ENCODE assay signal across 8 cellular contexts in the genomic region with DNA sequence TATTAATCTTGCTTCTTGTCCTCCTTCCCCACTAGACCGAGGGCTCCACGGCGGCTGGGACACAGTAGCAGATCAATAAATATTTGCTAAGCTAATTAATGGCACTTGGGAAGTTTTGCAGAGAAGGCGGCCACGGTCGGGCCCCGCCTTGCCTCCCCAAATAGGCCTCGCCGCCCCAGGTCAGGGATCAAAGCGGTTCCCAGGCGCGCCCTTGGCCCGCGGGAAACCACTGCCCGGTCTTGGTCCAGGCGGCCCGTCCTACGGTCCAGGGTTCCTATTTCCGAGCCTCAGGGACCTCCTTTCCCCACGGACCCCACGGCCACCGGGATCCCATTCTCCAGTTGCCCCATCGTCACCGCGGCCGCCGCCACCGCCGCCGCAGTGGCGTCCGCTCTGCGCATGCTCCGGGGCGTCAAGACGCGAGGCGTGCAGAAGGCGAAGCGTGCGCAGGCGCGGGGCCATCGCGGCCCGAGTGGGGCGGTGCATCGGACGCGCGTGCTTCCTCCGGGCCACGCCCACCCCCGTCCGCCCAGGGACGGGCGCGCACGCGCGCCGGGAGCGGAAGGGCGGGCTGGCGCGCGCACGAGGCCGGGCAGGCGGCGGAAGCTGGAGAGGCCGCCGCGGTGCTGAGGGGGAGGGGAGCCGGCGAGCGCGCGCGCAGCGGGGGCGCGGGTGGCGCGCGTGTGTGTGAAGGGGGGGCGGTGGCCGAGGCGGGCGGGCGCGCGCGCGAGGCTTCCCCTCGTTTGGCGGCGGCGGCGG. TPM values are rescaled to one million over a fixed set of nuclear protein-coding genes. Genes with fewer than 3 reads are reported as not detected.
DNase-seq lines count a peak whose midpoint lies in the region; FAIRE-seq and TF ChIP-seq lines count a peak whose summit lies in the region.

A gene (plus strand): TSS at position 717 of the 759 bp plus-strand sequence. CDS start 23,122 bp downstream, outside the sequence.

- peak within 1 kb of the TSS; percentile 97 for H2BK5ac ChIP-seq in neuronal stem cell (ENCODE audit: low read length)

- peak within 1 kb of the TSS; percentile 91 for H3K4me3 Mint-ChIP-seq in activated naive CD4-positive, alpha-beta T cell treated with anti-CD3 and anti-CD28 coated beads for 36 hours

- peaks cover 37% of the 10 kb centered on the region for H3K4me1 Mint-ChIP-seq in activated naive CD4-positive, alpha-beta T cell treated with anti-CD3 and anti-CD28 coated beads for 36 hours (ENCODE audit: low read depth)

- H3K18ac ChIP-seq in neuronal stem cell (ENCODE audit: low read length), result peak within 1 kb of the TSS; percentile 99

- peak within 1 kb of the TSS; percentile 100 for H3K23ac ChIP-seq in neuronal stem cell (ENCODE audit: low read depth, low read length, poor library complexity)

- intact Hi-C loops in activated naive CD4-positive, alpha-beta T cell treated with anti-CD3 and anti-CD28 coated beads for 36 hours (cut with micrococcal nuclease), result loop anchor here (1.0 to 10.0 kb wide), 4 partner anchors 18 to 626 kb away; a partner anchor contains a TSS

- H3K4me3 ChIP-seq in NB4 (ENCODE audit: low read depth, low read length) (peak within 1 kb of the TSS; percentile 97), neuronal stem cell (ENCODE audit: low read length in 2 of 2) (peak within 1 kb of the TSS; percentile 96), subcutaneous abdominal adipose tissue (ENCODE audit: low read depth in 1 of 5, low read length in 5 of 5) (peak within 1 kb of the TSS; percentile 89 to 92 (median 90))

- TF ChIP-seq CTCF in NB4 (IDR thresholded peaks at IDR 0.05; ENCODE audit: low read depth, low read length), result no peak

- POLR2A ChIA-PET in HEK293T (lab: Yijun Ruan, JAX), result interaction anchor here (0.8 to 1.5 kb wide), 8 partner anchors 8 to 31 kb away, joined by 3 to 4 read pairs (median 4); no protein-coding TSS in a partner anchor

- H2AK5ac ChIP-seq in neuronal stem cell (ENCODE audit: low read depth, low read length), result peak within 1 kb of the TSS; percentile 82

- H3K27ac ChIP-seq in neuronal stem cell (replicated peaks; ENCODE audit: low read length), result peak within 1 kb of the TSS; percentile 94
- peak within 1 kb of the TSS; percentile 78 for H3K27ac ChIP-seq in subcutaneous abdominal adipose tissue (ENCODE audit: low read depth, low read length)

- H3K9me3 ChIP-seq in neuronal stem cell (replicated peaks in 1 of 2; ENCODE audit: control insufficient read depth in 2 of 2, insufficient read depth in 1 of 2, low read depth in 1 of 2, low read length in 2 of 2) (no peaks in the 10 kb centered on the region), subcutaneous abdominal adipose tissue (ENCODE audit: control insufficient read depth in 5 of 5, low read length in 5 of 5) (no peaks in the 10 kb centered on the region)

- no peaks in the 10 kb centered on the region for H3K9me3 Mint-ChIP-seq in activated naive CD4-positive, alpha-beta T cell treated with anti-CD3 and anti-CD28 coated beads for 36 hours

- FAIRE-seq in frontal cortex (lab: Jason Lieb, UNC), result no peak

- H3K79me1 ChIP-seq in neuronal stem cell (ENCODE audit: low read depth, low read length), result peaks cover 5% of the 10 kb centered on the region

- peaks cover 0 to 26% of the 10 kb centered on the region in 2 donors for H3K36me3 ChIP-seq in neuronal stem cell (replicated peaks in 1 of 2; ENCODE audit: control insufficient read depth in 2 of 2, insufficient read depth in 2 of 2, low read length in 2 of 2)
- H3K36me3 ChIP-seq in subcutaneous abdominal adipose tissue (ENCODE audit: control insufficient read depth in 5 of 5, insufficient read depth in 5 of 5, low read length in 5 of 5), result peaks cover 0 to 3% (median 0%) of the 10 kb centered on the region in 5 donors

- H3K36me3 Mint-ChIP-seq in activated naive CD4-positive, alpha-beta T cell treated with anti-CD3 and anti-CD28 coated beads for 36 hours (ENCODE audit: low read depth), result peaks cover 3% of the 10 kb centered on the region

- H3K4ac ChIP-seq in neuronal stem cell (ENCODE audit: low read length), result peak within 1 kb of the TSS; percentile 78

- H3K27me3 Mint-ChIP-seq in activated naive CD4-positive, alpha-beta T cell treated with anti-CD3 and anti-CD28 coated beads for 36 hours (ENCODE audit: low read depth), result no peaks in the 10 kb centered on the region

- peak within 1 kb of the TSS; percentile 99 for H3K9ac ChIP-seq in neuronal stem cell (ENCODE audit: low read depth, low read length, poor library complexity)
- H3K9ac ChIP-seq in subcutaneous abdominal adipose tissue (ENCODE audit: low read length in 5 of 5), result peak within 1 kb of the TSS; percentile 84 to 95 (median 90)

- CTCF ChIA-PET in HEK293T (lab: Yijun Ruan, JAX), result interaction anchor here (1.5 kb wide), 1 partner anchor 18 kb away, joined by 3 read pairs; no protein-coding TSS in a partner anchor
- CTCF ChIA-PET in activated naive CD4-positive, alpha-beta T cell treated with anti-CD3 and anti-CD28 coated beads for 36 hours (lab: Charles Lee), result interaction anchor here (1.2 to 1.4 kb wide), 2 partner anchors 24 to 56 kb away, joined by 3 read pairs; no protein-coding TSS in a partner anchor

- H3K14ac ChIP-seq in neuronal stem cell (ENCODE audit: low read length), result peak within 1 kb of the TSS; percentile 56

- peak within 1 kb of the TSS; percentile 54 for H2BK120ac ChIP-seq in neuronal stem cell (ENCODE audit: low read depth, low read length)

- no peaks in the 10 kb centered on the region for H3K27me3 ChIP-seq in neuronal stem cell (ENCODE audit: control insufficient read depth in 3 of 3, insufficient read depth in 3 of 3, low read depth in 1 of 3, low read length in 3 of 3)
- no peaks in the 10 kb centered on the region for H3K27me3 ChIP-seq in subcutaneous abdominal adipose tissue (ENCODE audit: control insufficient read depth in 5 of 5, insufficient read depth in 4 of 5, low read length in 5 of 5)

- H2BK12ac ChIP-seq in neuronal stem cell (ENCODE audit: low read length), result peak within 1 kb of the TSS; percentile 94

- peak within 1 kb of the TSS; percentile 77 for H3K4me2 ChIP-seq in neuronal stem cell (ENCODE audit: insufficient read depth, low read length, poor library complexity, severe bottlenecking)

- WGBS in neuronal stem cell (ENCODE audit: extremely low coverage in 2 of 2, insufficient read length in 2 of 2, insufficient replicate concordance in 1 of 2), 2 donors, result no CpG with 5 or more reads among the region's 100 CpGs

- H4K8ac ChIP-seq in neuronal stem cell (ENCODE audit: low read depth, low read length), result no peak within 1 kb of the TSS

- H3K27ac Mint-ChIP-seq in activated naive CD4-positive, alpha-beta T cell treated with anti-CD3 and anti-CD28 coated beads for 36 hours, result peak within 1 kb of the TSS; percentile 90

- peak within 1 kb of the TSS; percentile 91 for H2AFZ ChIP-seq in neuronal stem cell (ENCODE audit: low read length)

- H3K4me1 ChIP-seq in neuronal stem cell (ENCODE audit: control insufficient read depth in 2 of 2, insufficient read depth in 1 of 2, low read depth in 1 of 2, low read length in 2 of 2), result peaks cover 8 to 9% of the 10 kb centered on the region in 2 donors
- peaks cover 5 to 36% (median 25%) of the 10 kb centered on the region in 5 donors for H3K4me1 ChIP-seq in subcutaneous abdominal adipose tissue (ENCODE audit: control insufficient read depth in 5 of 5, insufficient read depth in 5 of 5, low read length in 5 of 5)

- H2BK15ac ChIP-seq in neuronal stem cell (ENCODE audit: low read length), result peak within 1 kb of the TSS; percentile 43

- peak; percentile 95 for TF ChIP-seq POLR2A in NB4 (IDR thresholded peaks at IDR 0.05; ENCODE audit: extremely low read depth, insufficient read length)

- peak; percentile 88 for DNase-seq in GF-D8 (lab: John Stamatoyannopoulos, UW)
- peak; percentile 100 for DNase-seq in HEK293T (ENCODE audit: extremely low spot score)
- peak; percentile 95 for DNase-seq in NB4 (ENCODE audit: low read depth)
- DNase-seq in SK-N-DZ (ENCODE audit: low spot score), result peak; percentile 93
- peak; percentile 97 for DNase-seq in activated naive CD4-positive, alpha-beta T cell treated with anti-CD3 and anti-CD28 coated beads for 36 hours
- peak; percentile 99 to 100 for DNase-seq in frontal cortex (ENCODE audit: low spot score in 2 of 2)
- peak; percentile 97 for DNase-seq in neuronal stem cell (ENCODE audit: low spot score)

- no peak within 1 kb of the TSS for H4K91ac ChIP-seq in neuronal stem cell (ENCODE audit: low read depth, low read length, poor library complexity)

TF ChIP-seq in HEK293T, 16 proteins besides CTCF, POLR2A, EP300 and RAD21:
- TF ChIP-seq ARNT (IDR thresholded peaks at IDR 0.05) (peak; percentile 51; the same call in 1 of the 2 replicates), L3MBTL2 (conservative IDR thresholded peaks at IDR 0.05) (peak; percentile 41; the same call in 1 of the 2 replicates), ZNF384 (IDR thresholded peaks at IDR 0.05) (no peak)

RNA-seq across cellular contexts. Expression of the gene that starts here (rescaled TPM):
- polyA plus RNA-seq in SK-N-DZ (2014; cell fraction: cytosol; rRNA removed), result 129 and 133 TPM in 2 replicates
- polyA plus RNA-seq in SK-N-DZ (2014; cell fraction: nucleus; rRNA removed), result 96.2 and 170 TPM in 2 replicates
- total RNA-seq in activated naive CD4-positive, alpha-beta T cell treated with anti-CD3 and anti-CD28 coated beads for 36 hours, result 10 to 100 TPM; 88.6 to 98.6 TPM
- 85.2 TPM for total RNA-seq in frontal cortex
- 168 TPM for polyA plus RNA-seq in neuronal stem cell (2013, experiment 1 of 2)
- polyA plus RNA-seq in neuronal stem cell (2013, experiment 2 of 2), result 160 TPM

Comparison
In these comparisons a context has a peak if more than half of its experiments do, and no peak if none do; other contexts are left out.
1. Peak in every context shown above with its lines: DNase-seq, H3K4me3 ChIP-seq and H3K27ac ChIP-seq.